ENCODE assay signal across 1 cellular context in genomic region chr3:50270422-50270831, GRCh38.
TF ChIP-seq lines count a peak whose summit lies in the region.

No MANE protein-coding gene starts in this region.

TF ChIP-seq in SK-N-SH treated with all-trans-retinoic acid at 6 μM for 48 hours, 23 proteins besides CTCF, POLR2A, EP300 and RAD21 (continued from another document):
- TF ChIP-seq POU6F1 (CRISPR knock-in tag; IDR thresholded peaks at IDR 0.05; ENCODE audit: borderline replicate concordance, low read depth) (no peak), BACH2 (CRISPR knock-in tag; IDR thresholded peaks at IDR 0.05; ENCODE audit: borderline replicate concordance) (no peak), PPARA (CRISPR knock-in tag; IDR thresholded peaks at IDR 0.05; ENCODE audit: borderline replicate concordance) (no peak), ZFP3 (CRISPR knock-in tag; IDR thresholded peaks at IDR 0.05) (no peak), TCF4 (CRISPR knock-in tag; IDR thresholded peaks at IDR 0.05; ENCODE audit: borderline replicate concordance) (no peak), GLIS3 (CRISPR knock-in tag; IDR thresholded peaks at IDR 0.05) (no peak), PATZ1 (CRISPR knock-in tag; IDR thresholded peaks at IDR 0.05; ENCODE audit: borderline replicate concordance) (no peak), ZC3H10 (CRISPR knock-in tag; IDR thresholded peaks at IDR 0.05) (no peak), TSHZ2 (CRISPR knock-in tag; IDR thresholded peaks at IDR 0.05) (no peak)
